8 cellular contexts compared by ENCODE assay signal in genomic region chr13:113836917-113837553, GRCh38.
DNase-seq lines count a peak whose midpoint lies in the region; ATAC-seq and TF ChIP-seq lines count a peak whose summit lies in the region.

No MANE protein-coding gene starts in this region.

- peak overlapping the region; percentile 46 for H3K9ac ChIP-seq in mucosa of stomach (ENCODE audit: low read length)

- no peak for TF ChIP-seq CTCF in GM20000 (IDR thresholded peaks at IDR 0.05; ENCODE audit: extremely low read depth, missing control alignments)

- peaks cover 41% of the 10 kb centered on the region for H3K4me1 ChIP-seq in mucosa of stomach (ENCODE audit: control insufficient read depth, insufficient read depth, low read length)

- no peaks in the 10 kb centered on the region for H3K36me3 ChIP-seq in mucosa of stomach (ENCODE audit: control insufficient read depth, insufficient read depth, low read length)

- DNase-seq in GM20000 (ENCODE audit: low spot score) (peak; percentile 46), NCI-H345 (lab: John Stamatoyannopoulos, UW) (peak; percentile 53), dedifferentiated amniotic fluid mesenchymal stem cell (ENCODE audit: extremely low spot score) (peak; percentile 56), iPS-NIHi7 (ENCODE audit: extremely low spot score) (no peak), NCI-H2029 (lab: John Stamatoyannopoulos, UW) (no peak)
- no peak for DNase-seq in activated effector memory CD4-positive, alpha-beta T cell treated with anti-CD3 and anti-CD28 coated beads, Interleukin-2, amount 50 U/mL, for 16 hours

- no peak overlapping the region for H3K4me3 ChIP-seq in mucosa of stomach (ENCODE audit: low read length)

- H3K9me3 ChIP-seq in mucosa of stomach (ENCODE audit: control insufficient read depth, low read length): no peaks in the 10 kb centered on the region

- no peak for ATAC-seq in HG03378 (IDR thresholded peaks at IDR 0.05; ENCODE audit: unreplicated experiment)

- H3K27me3 ChIP-seq in mucosa of stomach (ENCODE audit: control insufficient read depth, insufficient read depth, low read length): no peaks in the 10 kb centered on the region

Comparison
In these comparisons a context has a peak if more than half of its experiments do, and no peak if none do; other contexts are left out.
1. DNase-seq: peak in GM20000 (single experiment), NCI-H345 (single experiment) and dedifferentiated amniotic fluid mesenchymal stem cell (single experiment); none in iPS-NIHi7 (single experiment), NCI-H2029 (single experiment) and activated effector memory CD4-positive, alpha-beta T cell treated with anti-CD3 and anti-CD28 coated beads, Interleukin-2, amount 50 U/mL, for 16 hours (single experiment).